In the genomic region with DNA sequence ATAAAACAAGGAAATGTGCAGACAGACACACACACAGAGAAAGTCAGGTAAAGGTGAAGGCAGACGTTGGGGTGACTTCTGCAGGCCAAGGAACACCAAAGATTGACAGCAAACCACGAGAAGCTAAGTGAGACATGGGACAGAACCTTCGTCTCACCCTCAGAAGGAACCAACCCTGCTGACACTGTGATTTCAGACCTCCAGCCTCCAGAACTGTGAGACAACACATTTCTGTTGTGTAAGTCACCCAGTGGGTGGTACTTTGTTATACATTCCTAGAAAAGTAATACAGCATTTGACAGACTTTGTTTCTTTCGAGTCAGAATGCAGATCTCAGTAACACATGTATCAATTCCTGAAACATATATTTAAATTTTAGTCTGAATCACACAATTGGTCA, we compare ENCODE assay signal across 34 cellular contexts. TPM values are rescaled to one million over a fixed set of nuclear protein-coding genes. Genes with fewer than 3 reads are reported as not detected.
"Had no signal": no experiment of that assay in that cellular context is flagged by ENCODE, and none has a peak within 500 bp of the region (broad histone marks: within the 10 kb centered on the region; RNA-seq: fewer than 3 reads in every experiment).

No MANE protein-coding gene starts in this region.

- DNase-seq: Kasumi-1, KG1, MG63, NCI-H1048, NCI-H1092 treated with DMSO at 0.1 percent for 48 hours, NCI-H1105 treated with DMSO at 0.1 percent for 48 hours, NCI-H1417, NCI-H1436, NCI-H146, NCI-H1694, NCI-H187, NCI-H1930, NCI-H2029 treated with DMSO at 0.1 percent for 48 hours, NCI-H2081 treated with DMSO at 0.1 percent for 48 hours, NCI-H2107, NCI-H2171, NCI-H226, NCI-H446 treated with DMSO at 0.1 percent for 48 hours, NCI-H510A, NCI-H524, NCI-H526, NCI-H69, NCI-H748 treated with DMSO at 0.1 percent for 48 hours, PC-9, Right ventricle myocardium superior, RPMI8226, SHP77 treated with DMSO at 0.1 percent for 48 hours, SK-N-SH, SW 1271 had no signal

- H3K9me3 ChIP-seq: MG63, SJSA1, SK-N-SH had no signal

- H3K9ac ChIP-seq: SK-N-SH had no signal

- H3K36me3 ChIP-seq: MG63, SJSA1 had no signal

- H3K27ac ChIP-seq: PC-9, SJSA1 had no signal

- H3K27me3 ChIP-seq: MG63, SJSA1 had no signal

- FAIRE-seq: K562 had no signal

- H2AFZ ChIP-seq: PC-9 had no signal

- ATAC-seq: K562, Panc1 had no signal

- H3K4me3 ChIP-seq: K562, MG63, PC-9, SJSA1 had no signal

- H3K4me2 ChIP-seq: PC-9, SK-N-SH had no signal

RNA-seq across cellular contexts. Expression of a gene that starts 7.1 kb away (rescaled TPM):
- total RNA-seq: K562, M059J, OCI-LY7, SJSA1 had no signal
